Comparison of ENCODE assay signal across 9 cellular contexts in the genomic region with DNA sequence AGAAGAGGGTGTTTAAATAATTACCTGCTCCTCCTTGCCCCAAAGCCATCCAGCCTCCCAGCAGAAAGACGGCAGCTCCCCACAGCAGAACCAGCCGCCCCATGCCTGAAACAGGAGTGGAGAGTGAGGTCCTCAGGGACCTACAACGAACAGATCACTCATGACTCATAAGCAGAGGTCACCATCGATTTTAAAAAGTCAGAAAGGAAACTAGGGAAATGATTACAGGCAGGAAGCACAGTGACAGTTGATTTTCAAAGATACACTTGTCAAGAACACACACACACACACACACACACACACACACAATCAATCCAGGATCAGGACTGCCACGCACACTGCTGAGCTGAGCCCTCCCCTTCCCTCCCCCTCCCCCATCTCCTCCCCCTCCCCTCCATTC. TPM values are rescaled to one million over a fixed set of nuclear protein-coding genes. Genes with fewer than 3 reads are reported as not detected.
DNase-seq lines count a peak whose midpoint lies in the region; ATAC-seq and TF ChIP-seq lines count a peak whose summit lies in the region.
"Had no signal": no experiment of that assay in that cellular context is flagged by ENCODE, and none has a peak within 500 bp of the region (broad histone marks: within the 10 kb centered on the region; RNA-seq: fewer than 3 reads in every experiment).

A gene with protein sequence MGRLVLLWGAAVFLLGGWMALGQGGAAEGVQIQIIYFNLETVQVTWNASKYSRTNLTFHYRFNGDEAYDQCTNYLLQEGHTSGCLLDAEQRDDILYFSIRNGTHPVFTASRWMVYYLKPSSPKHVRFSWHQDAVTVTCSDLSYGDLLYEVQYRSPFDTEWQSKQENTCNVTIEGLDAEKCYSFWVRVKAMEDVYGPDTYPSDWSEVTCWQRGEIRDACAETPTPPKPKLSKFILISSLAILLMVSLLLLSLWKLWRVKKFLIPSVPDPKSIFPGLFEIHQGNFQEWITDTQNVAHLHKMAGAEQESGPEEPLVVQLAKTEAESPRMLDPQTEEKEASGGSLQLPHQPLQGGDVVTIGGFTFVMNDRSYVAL (minus strand): TSS at position 118 of the 400 bp plus-strand sequence. CDS start 15 bp downstream, at position 103.

- H3K4me1 ChIP-seq in Karpas-422 (ENCODE audit: low read length): no peaks in the 10 kb centered on the region

- H3K27ac ChIP-seq in Karpas-422 (ENCODE audit: low read length): no peak within 1 kb of the TSS

- H3K9me3 ChIP-seq in Karpas-422 (ENCODE audit: low read length): no peaks in the 10 kb centered on the region

- no peaks in the 10 kb centered on the region for H3K79me2 ChIP-seq in Karpas-422 (ENCODE audit: low read length)

- no peak within 1 kb of the TSS for H3K27ac Mint-ChIP-seq in neural crest cell (ENCODE audit: unreplicated experiment)
- H3K27ac Mint-ChIP-seq in mesothelial cell of epicardium: no peak within 1 kb of the TSS

- no peak within 1 kb of the TSS for H3K4me3 ChIP-seq in Karpas-422 (ENCODE audit: low read length)

- no peak within 1 kb of the TSS for H3K9ac ChIP-seq in Karpas-422 (ENCODE audit: low read length)

- H3K27me3 Mint-ChIP-seq in neural crest cell (ENCODE audit: low read depth) (peaks cover 10% of the 10 kb centered on the region), mesothelial cell of epicardium (ENCODE audit: low read depth) (peaks cover 5% of the 10 kb centered on the region)

- DNase-seq in SKM-1 (lab: John Stamatoyannopoulos, UW; ENCODE audit: unreplicated experiment): peak; percentile 12
- DNase-seq in neural crest cell (ENCODE audit: low read depth, low spot score): no peak
- no peak for DNase-seq in Karpas-422
- no peak for DNase-seq in NCI-H748 (lab: John Stamatoyannopoulos, UW; ENCODE audit: unreplicated experiment)
- DNase-seq in mesothelial cell of epicardium (ENCODE audit: low spot score in 2 of 2, unreplicated experiment in 2 of 2): no peak

- ATAC-seq in GM18508 (IDR thresholded peaks at IDR 0.05; ENCODE audit: insufficient read depth, unreplicated experiment) (peak; percentile 77), HG02884 (IDR thresholded peaks at IDR 0.05; ENCODE audit: unreplicated experiment) (peak; percentile 66), HG02840 (IDR thresholded peaks at IDR 0.05; ENCODE audit: low FRiP score, unreplicated experiment) (no peak)

- H3K9me3 Mint-ChIP-seq in neural crest cell (peaks cover 4% of the 10 kb centered on the region), mesothelial cell of epicardium (no peaks in the 10 kb centered on the region)

- H3K4me3 Mint-ChIP-seq in neural crest cell: peak within 1 kb of the TSS; percentile 31
- H3K4me3 Mint-ChIP-seq in mesothelial cell of epicardium: no peak within 1 kb of the TSS

- H3K9me2 ChIP-seq in Karpas-422 (replicated peaks; ENCODE audit: insufficient read depth, low read length): no peaks in the 10 kb centered on the region

- no peaks in the 10 kb centered on the region for H3K27me3 ChIP-seq in Karpas-422 (ENCODE audit: low read length)

- TF ChIP-seq CTCF in neural crest cell (conservative IDR thresholded peaks at IDR 0.05) (no peak), mesothelial cell of epicardium (IDR thresholded peaks at IDR 0.05; ENCODE audit: unreplicated experiment) (no peak)

- H3K4me1 Mint-ChIP-seq in neural crest cell (peaks cover 7% of the 10 kb centered on the region), mesothelial cell of epicardium (peaks cover 4% of the 10 kb centered on the region)

- no peak within 1 kb of the TSS for H2AFZ ChIP-seq in Karpas-422 (ENCODE audit: low read length)

- no peaks in the 10 kb centered on the region for H3K36me3 Mint-ChIP-seq in neural crest cell (ENCODE audit: low read depth)
- no peaks in the 10 kb centered on the region for H3K36me3 Mint-ChIP-seq in mesothelial cell of epicardium

- no peaks in the 10 kb centered on the region for H4K20me1 ChIP-seq in Karpas-422 (ENCODE audit: insufficient read depth, low read depth, low read length)

- H3K36me3 ChIP-seq in Karpas-422 (ENCODE audit: insufficient read depth, low read length): no peaks in the 10 kb centered on the region

- no peak within 1 kb of the TSS for H3K4me2 ChIP-seq in Karpas-422 (ENCODE audit: low read depth, low read length, poor library complexity, severe bottlenecking)

RNA-seq across cellular contexts. Expression of the gene that starts here (rescaled TPM):
- total RNA-seq in neural crest cell: 0.30 TPM in 1 of 2 replicates, not detected in the other
- not detected in 2 replicates for total RNA-seq in Karpas-422 (2014; rRNA removed; shearing (Covaris generic); ENCODE audit: low replicate concordance)
- total RNA-seq in mesothelial cell of epicardium: not detected in 3 replicates
- total RNA-seq: fibroblast of lung had no signal
